In genomic region chr17:29595943-29596774, GRCh38 we compare ENCODE assay signal across 28 cellular contexts. TPM values are rescaled to one million over a fixed set of nuclear protein-coding genes. Genes with fewer than 3 reads are reported as not detected.
A peak's percentile ranks its signal among the peaks of the same experiment; 100 is the strongest.
DNase-seq lines count a peak whose midpoint lies in the region; ATAC-seq and TF ChIP-seq lines count a peak whose summit lies in the region.
"Had no signal": no experiment of that assay in that cellular context is flagged by ENCODE, and none has a peak within 500 bp of the region (broad histone marks: within the 10 kb centered on the region; RNA-seq: fewer than 3 reads in every experiment).

No MANE protein-coding gene starts in this region.

- no peaks in the 10 kb centered on the region for H3K27me3 ChIP-seq in BLaER1 treated with 17β-estradiol and CSF1 and Interleukin-3, amounts not matched to agents 10 nM and 100 nM
- H3K27me3 ChIP-seq in transverse colon, result no peaks in the 10 kb centered on the region
- H3K27me3 ChIP-seq: breast epithelium, colonic mucosa, SJCRH30 had no signal

- no peak for TF ChIP-seq POLR2A in transverse colon (IDR thresholded peaks at IDR 0.05)

- H3K27ac ChIP-seq in 22Rv1 (peak overlapping the region; percentile 98), transverse colon (no peak overlapping the region)
- H3K27ac ChIP-seq in BLaER1 treated with 17β-estradiol and CSF1 and Interleukin-3, amounts not matched to agents 10 nM and 100 nM, result no peak overlapping the region
- H3K27ac ChIP-seq: colonic mucosa, HL-60, SJCRH30, upper lobe of left lung, WERI-Rb-1 had no signal

- TF ChIP-seq CTCF in 22Rv1 (IDR thresholded peaks at IDR 0.05), result no peak
- TF ChIP-seq CTCF in chondrocyte (IDR thresholded peaks at IDR 0.05), result no peak
- TF ChIP-seq CTCF in nephron progenitor cell (IDR thresholded peaks at IDR 0.05), result no peak
- TF ChIP-seq CTCF in transverse colon (IDR thresholded peaks at IDR 0.05), result no peak

- ATAC-seq in GM19395 (IDR thresholded peaks at IDR 0.05; ENCODE audit: unreplicated experiment) (no peak), HG03108 (IDR thresholded peaks at IDR 0.05; ENCODE audit: unreplicated experiment) (no peak)
- ATAC-seq: activated naive CD4-positive, alpha-beta T cell treated with anti-CD3 and anti-CD28 coated beads, Interleukin-2, amount 50 U/mL, for 72 hours; left lobe of liver had no signal

- no peaks in the 10 kb centered on the region for H3K36me3 ChIP-seq in BLaER1 treated with 17β-estradiol and CSF1 and Interleukin-3, amounts not matched to agents 10 nM and 100 nM
- H3K36me3 ChIP-seq in transverse colon, result no peaks in the 10 kb centered on the region
- H3K36me3 ChIP-seq: breast epithelium, colonic mucosa, SJCRH30, upper lobe of left lung, WERI-Rb-1 had no signal

- H3K4me1 ChIP-seq in BLaER1 treated with 17β-estradiol and CSF1 and Interleukin-3, amounts not matched to agents 10 nM and 100 nM, result peaks cover 62 to 83% (median 75%) of the 10 kb centered on the region in 10 experiments
- peaks cover 17 to 30% (median 26%) of the 10 kb centered on the region in 4 donors for H3K4me1 ChIP-seq in transverse colon

- H3K4me3 Mint-ChIP-seq in chondrocyte (ENCODE audit: unreplicated experiment), result no peak overlapping the region
- peak overlapping the region; percentile 7 for H3K4me3 Mint-ChIP-seq in nephron progenitor cell
- H3K4me3 Mint-ChIP-seq: CD14-positive monocyte had no signal

- TF ChIP-seq EP300 in transverse colon (IDR thresholded peaks at IDR 0.05; ENCODE audit: low read depth), result no peak

- WGBS in transverse colon (ENCODE audit: low coverage in 1 of 2), 2 donors, result 78% methylated on average over 12 of the region's 12 CpGs; no CpG with 5 or more reads in 1 of the 2 donors

- H3K9me3 ChIP-seq in BLaER1 treated with 17β-estradiol and CSF1 and Interleukin-3, amounts not matched to agents 10 nM and 100 nM (replicated peaks in 1 of 11), result no peaks in the 10 kb centered on the region
- H3K9me3 ChIP-seq in transverse colon, result no peaks in the 10 kb centered on the region
- H3K9me3 ChIP-seq: breast epithelium, colonic mucosa, SJCRH30, upper lobe of left lung had no signal

- in situ Hi-C loops in transverse colon (cut with MboI; ENCODE audit: low pct_ligation_motif_present in 1 of 4, low pct_unique_long_range_greater_than_20kb in 1 of 4, low sequenced_read_pairs in 3 of 4), result no loop called here

- H3K4me2 ChIP-seq in BLaER1 treated with 17β-estradiol and CSF1 and Interleukin-3, amounts not matched to agents 10 nM and 100 nM, result peak overlapping the region; percentile 24 to 100 (median 99); a peak in 21 of 22 replicates

- no peak overlapping the region for H3K4me3 ChIP-seq in BLaER1 treated with 17β-estradiol and CSF1 and Interleukin-3, amounts not matched to agents 10 nM and 100 nM
- H3K4me3 ChIP-seq in transverse colon, result no peak overlapping the region
- H3K4me3 ChIP-seq: breast epithelium, colonic mucosa, SJCRH30, upper lobe of left lung had no signal

- H3K9me3 Mint-ChIP-seq in chondrocyte (ENCODE audit: low read depth) (no peaks in the 10 kb centered on the region), nephron progenitor cell (no peaks in the 10 kb centered on the region)
- H3K9me3 Mint-ChIP-seq: activated naive CD4-positive, alpha-beta T cell treated with anti-CD3 and anti-CD28 coated beads, Interleukin-2, amount 50 U/mL, for 72 hours had no signal

- H3K27ac Mint-ChIP-seq in chondrocyte (ENCODE audit: unreplicated experiment) (no peak overlapping the region), nephron progenitor cell (no peak overlapping the region)
- H3K27ac Mint-ChIP-seq: activated naive CD4-positive, alpha-beta T cell treated with anti-CD3 and anti-CD28 coated beads, Interleukin-2, amount 50 U/mL, for 72 hours; CD14-positive monocyte; progenitor cell of endocrine pancreas had no signal

- peak overlapping the region in 6 of 11 experiments; percentile 8 to 88 (median 17); a peak in 7 of 22 replicates for H3K9ac ChIP-seq in BLaER1 treated with 17β-estradiol and CSF1 and Interleukin-3, amounts not matched to agents 10 nM and 100 nM

- H3K36me3 Mint-ChIP-seq in chondrocyte (ENCODE audit: low read depth) (no peaks in the 10 kb centered on the region), nephron progenitor cell (ENCODE audit: low read depth) (no peaks in the 10 kb centered on the region)
- H3K36me3 Mint-ChIP-seq: activated naive CD4-positive, alpha-beta T cell treated with anti-CD3 and anti-CD28 coated beads, Interleukin-2, amount 50 U/mL, for 72 hours; CD14-positive monocyte had no signal

- intact Hi-C loops in transverse colon (cut with DNase I; ENCODE audit: low total_unique reads), result no loop called here

- H3K4me1 Mint-ChIP-seq in chondrocyte (ENCODE audit: low read depth), result peaks cover 45% of the 10 kb centered on the region
- peaks cover 80% of the 10 kb centered on the region for H3K4me1 Mint-ChIP-seq in nephron progenitor cell

- DNase-seq in chondrocyte (ENCODE audit: low spot score) (peak; percentile 70), nephron progenitor cell (no peak), transverse colon (no peak), NCI-H1048 (lab: John Stamatoyannopoulos, UW) (no peak)
- DNase-seq: activated CD4-positive, alpha-beta T cell treated with anti-CD3 and anti-CD28 coated beads for 48 hours; amygdala; colonic mucosa; effector memory CD4-positive, alpha-beta T cell; GOT3; Karpas-422; NCI-H1436; NCI-H2081 treated with DMSO at 0.1 percent for 48 hours; NCI-H774; SJCRH30; stimulated activated CD4-positive, alpha-beta T cell treated with anti-CD3 and anti-CD28 coated beads, Interleukin-4, amount 100 ng/mL, for 24 hours; T1000; upper lobe of left lung; WERI-Rb-1 had no signal

- H4K20me1 ChIP-seq in BLaER1 treated with 17β-estradiol and CSF1 and Interleukin-3, amounts not matched to agents 10 nM and 100 nM, result peaks cover 0 to 80% (median 62%) of the 10 kb centered on the region in 11 experiments; a peak in 19 of 22 replicates

- H3K27me3 Mint-ChIP-seq in chondrocyte (ENCODE audit: low read depth), result no peaks in the 10 kb centered on the region
- peaks cover 16% of the 10 kb centered on the region for H3K27me3 Mint-ChIP-seq in nephron progenitor cell (ENCODE audit: low read depth, poor library complexity)

RNA-seq across cellular contexts. Expression of gene ANKRD13B, which starts 3.2 kb away (rescaled TPM):
- total RNA-seq in chondrocyte, result 21.6 to 27.1 TPM (median 24.5 TPM) in 3 replicates
- total RNA-seq in transverse colon, result 1 to 10 TPM; 2.9 to 8.6 (median 5.6) TPM

RNA-seq across cellular contexts. Expression of gene GIT1, which starts 6.7 kb away (rescaled TPM):
- 32.1 to 37.7 TPM (median 35.7 TPM) in 3 replicates for total RNA-seq in chondrocyte
- total RNA-seq in transverse colon, result 10 to 100 TPM; 39.2 to 71.8 (median 41.3) TPM

RNA-seq across cellular contexts. Expression of gene CORO6, which starts 26.6 kb away (rescaled TPM):
- total RNA-seq in chondrocyte (6.7 to 7.6 TPM (median 7.2 TPM) in 3 replicates), transverse colon (10 to 100 TPM; 12.2 to 37.4 (median 13.9) TPM)
- total RNA-seq: progenitor cell of endocrine pancreas had no signal

RNA-seq across cellular contexts. Expression of gene TP53I13, which starts 27.7 kb away (rescaled TPM):
- total RNA-seq in chondrocyte (44.6 to 49.8 TPM (median 48.3 TPM) in 3 replicates), transverse colon (100 to 1,000 TPM in 1 of 4 donors, 10 to 100 TPM in 3; 47.8 to 144 (median 87.7) TPM)

RNA-seq across cellular contexts. Expression of gene ABHD15, which starts 29.3 kb away (rescaled TPM):
- 10.2 to 16.7 TPM (median 11.7 TPM) in 3 replicates for total RNA-seq in chondrocyte
- total RNA-seq in transverse colon, result 10 to 100 TPM; 18.7 to 38.0 (median 24.6) TPM
